ENCODE assay signal across 10 cellular contexts in the genomic region with DNA sequence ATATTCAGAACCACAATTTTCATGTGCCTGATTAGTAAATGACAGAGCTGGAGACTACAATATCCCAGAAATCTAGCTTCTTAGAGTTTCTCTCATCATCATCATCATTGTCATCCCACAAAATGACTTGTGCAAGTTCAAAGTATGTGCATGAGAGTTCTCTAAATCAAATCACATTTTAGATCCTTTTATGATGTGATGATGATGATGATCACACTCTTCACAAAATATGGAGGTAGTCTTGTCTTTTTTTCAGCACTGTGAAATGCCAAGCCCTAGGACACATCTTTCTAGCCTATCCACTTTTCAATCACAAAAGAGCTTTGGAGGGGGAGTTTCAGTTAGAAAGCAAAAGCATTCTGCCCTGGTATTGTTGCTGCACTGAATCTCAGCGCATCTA. TPM values are rescaled to one million over a fixed set of nuclear protein-coding genes. Genes with fewer than 3 reads are reported as not detected.
DNase-seq lines count a peak whose midpoint lies in the region; ATAC-seq and TF ChIP-seq lines count a peak whose summit lies in the region.
"Had no signal": no experiment of that assay in that cellular context is flagged by ENCODE, and none has a peak within 500 bp of the region (broad histone marks: within the 10 kb centered on the region; RNA-seq: fewer than 3 reads in every experiment).

No MANE protein-coding gene starts in this region.

- peak overlapping the region; percentile 59 for H3K9ac ChIP-seq in MM.1S (ENCODE audit: low read length)

- no peak overlapping the region for H2AFZ ChIP-seq in MM.1S (ENCODE audit: low read length)

- H3K9me2 ChIP-seq in MM.1S (replicated peaks; ENCODE audit: insufficient read depth, low read length): no peaks in the 10 kb centered on the region

- H3K36me3 ChIP-seq in CD4-positive, alpha-beta memory T cell (ENCODE audit: insufficient read depth, low read length): no peaks in the 10 kb centered on the region
- no peaks in the 10 kb centered on the region for H3K36me3 ChIP-seq in MM.1S (replicated peaks; ENCODE audit: insufficient read depth, low read length)
- no peaks in the 10 kb centered on the region for H3K36me3 ChIP-seq in adrenal gland (replicated peaks in 1 of 2)
- no peaks in the 10 kb centered on the region for H3K36me3 ChIP-seq in BE2C

- peak overlapping the region; percentile 58 for H3K27ac ChIP-seq in CD4-positive, alpha-beta memory T cell (ENCODE audit: low read depth, low read length)
- peak overlapping the region; percentile 89 for H3K27ac ChIP-seq in MM.1S (ENCODE audit: low read length)
- H3K27ac ChIP-seq in adrenal gland: peak overlapping the region in 3 of 5 donors; percentile 16 to 74 (median 55)

- H4K20me1 ChIP-seq in MM.1S (ENCODE audit: insufficient read depth, low read length): no peaks in the 10 kb centered on the region

- H3K4me3 Mint-ChIP-seq in CD4-positive, alpha-beta memory T cell: peak overlapping the region in 4 of 8 donors; percentile 86 to 95 (median 92)
- peak overlapping the region; percentile 55 for H3K4me3 Mint-ChIP-seq in nephron progenitor cell

- H3K79me2 ChIP-seq in MM.1S (ENCODE audit: low read length): peaks cover 11% of the 10 kb centered on the region

- H3K4me3 ChIP-seq in CD4-positive, alpha-beta memory T cell (ENCODE audit: low read length in 2 of 2): no peak overlapping the region
- H3K4me3 ChIP-seq in MM.1S (ENCODE audit: low read length): peak overlapping the region; percentile 55; the same call in 1 of the 2 replicates
- no peak overlapping the region for H3K4me3 ChIP-seq in adrenal gland
- H3K4me3 ChIP-seq in BE2C (ENCODE audit: low read depth, low read length): no peak overlapping the region
- H3K4me3 ChIP-seq: mucosa of descending colon had no signal

- TF ChIP-seq CTCF in MM.1S (IDR thresholded peaks at IDR 0.05; ENCODE audit: low read length) (no peak), adrenal gland (IDR thresholded peaks at IDR 0.05) (no peak), nephron progenitor cell (IDR thresholded peaks at IDR 0.05) (no peak), BE2C (IDR thresholded peaks at IDR 0.05; ENCODE audit: low read depth, low read length) (no peak)

- ATAC-seq in GM21529 (IDR thresholded peaks at IDR 0.05; ENCODE audit: unreplicated experiment) (no peak), HG03159 (IDR thresholded peaks at IDR 0.05; ENCODE audit: unreplicated experiment) (no peak)

- DNase-seq in CD4-positive, alpha-beta memory T cell: no peak
- DNase-seq in MM.1S: peak; percentile 31
- DNase-seq in adrenal gland: no peak
- no peak for DNase-seq in nephron progenitor cell
- DNase-seq in BE2C: no peak
- DNase-seq in HuH-7 (ENCODE audit: low spot score): no peak
- DNase-seq: stimulated activated CD4-positive, alpha-beta T cell treated with anti-CD3 and anti-CD28 coated beads, Interleukin-12 subunit alpha, Interleukin-12 subunit beta, amount 100 ng/mL, for 4 hours had no signal

- H3K9me3 ChIP-seq in CD4-positive, alpha-beta memory T cell (ENCODE audit: control insufficient read depth in 1 of 2, low read length in 2 of 2): no peaks in the 10 kb centered on the region
- no peaks in the 10 kb centered on the region for H3K9me3 ChIP-seq in MM.1S (replicated peaks; ENCODE audit: insufficient read depth, low read length)
- H3K9me3 ChIP-seq in adrenal gland (replicated peaks in 1 of 3): no peaks in the 10 kb centered on the region
- no peaks in the 10 kb centered on the region for H3K9me3 ChIP-seq in BE2C
- H3K9me3 ChIP-seq: mucosa of descending colon had no signal

- peak overlapping the region; percentile 83 to 98 (median 93) for H3K27ac Mint-ChIP-seq in CD4-positive, alpha-beta memory T cell
- H3K27ac Mint-ChIP-seq in nephron progenitor cell: peak overlapping the region; percentile 36

- H3K4me1 Mint-ChIP-seq in CD4-positive, alpha-beta memory T cell: peaks cover 28 to 60% (median 41%) of the 10 kb centered on the region in 4 donors
- peaks cover 87% of the 10 kb centered on the region for H3K4me1 Mint-ChIP-seq in nephron progenitor cell

- H3K4me2 ChIP-seq in MM.1S (ENCODE audit: low read depth, low read length): peak overlapping the region; percentile 72

- no peak for TF ChIP-seq POLR2A in adrenal gland (IDR thresholded peaks at IDR 0.05)

- H3F3A ChIP-seq in MM.1S (ENCODE audit: insufficient read depth, low read length): peaks cover 31% of the 10 kb centered on the region

- POLR2A ChIA-PET in CD4-positive, alpha-beta memory T cell (lab: Charles Lee; ENCODE audit: partially characterized antibody): interaction anchor here (0.8 to 4.3 kb wide), 3 partner anchors 9 to 457 kb away, joined by 4 to 53 read pairs (median 6); a partner anchor contains a TSS

- WGBS in adrenal gland, 4 donors: 0 to 100% (median 78%) methylated on average over 1 of the region's 1 CpG

- CTCF ChIA-PET in CD4-positive, alpha-beta memory T cell (lab: Charles Lee; ENCODE audit: partially characterized antibody): interaction anchor here (1.6 to 2.3 kb wide), 3 partner anchors 8 to 20 kb away, joined by 4 to 11 read pairs (median 6); a partner anchor contains a TSS

- no peaks in the 10 kb centered on the region for H3K9me3 Mint-ChIP-seq in CD4-positive, alpha-beta memory T cell
- H3K9me3 Mint-ChIP-seq in nephron progenitor cell: no peaks in the 10 kb centered on the region

- H3K27me3 Mint-ChIP-seq in CD4-positive, alpha-beta memory T cell: no peaks in the 10 kb centered on the region
- peaks cover 52% of the 10 kb centered on the region for H3K27me3 Mint-ChIP-seq in nephron progenitor cell (ENCODE audit: low read depth, poor library complexity)

- H3K27me3 ChIP-seq in CD4-positive, alpha-beta memory T cell (ENCODE audit: insufficient read depth, low read length): no peaks in the 10 kb centered on the region
- H3K27me3 ChIP-seq in MM.1S (replicated peaks; ENCODE audit: insufficient read depth, low read length) (no peaks in the 10 kb centered on the region), adrenal gland (no peaks in the 10 kb centered on the region), BE2C (no peaks in the 10 kb centered on the region)

- intact Hi-C loops in CD4-positive, alpha-beta memory T cell (cut with micrococcal nuclease): loop anchor here (1.0 to 10.0 kb wide), 4 partner anchors 9 to 637 kb away; no protein-coding TSS in a partner anchor
- intact Hi-C loops in adrenal gland (cut with DNase I): loop anchor here in 1 of 2 donors (10.0 kb wide), 1 partner anchor 113 kb away; no protein-coding TSS in a partner anchor

- H3K36me3 Mint-ChIP-seq in CD4-positive, alpha-beta memory T cell: peaks cover 0 to 4% of the 10 kb centered on the region in 2 donors
- H3K36me3 Mint-ChIP-seq in nephron progenitor cell (ENCODE audit: low read depth): no peaks in the 10 kb centered on the region

- peaks cover 30% of the 10 kb centered on the region for H3K4me1 ChIP-seq in CD4-positive, alpha-beta memory T cell (ENCODE audit: insufficient read depth, low read length)
- peaks cover 47% of the 10 kb centered on the region for H3K4me1 ChIP-seq in MM.1S (ENCODE audit: low read length)
- peaks cover 0 to 44% of the 10 kb centered on the region in 2 donors for H3K4me1 ChIP-seq in adrenal gland (replicated peaks in 1 of 2)
- no peaks in the 10 kb centered on the region for H3K4me1 ChIP-seq in BE2C

RNA-seq across cellular contexts. Expression of a gene that starts 7.4 kb away (rescaled TPM):
- total RNA-seq in CD4-positive, alpha-beta memory T cell: 10 to 100 TPM; 36.6 to 39.6 TPM
- polyA plus RNA-seq in CD4-positive, alpha-beta memory T cell: 10 to 100 TPM; 32.2 to 40.1 TPM
- total RNA-seq in adrenal gland: 100 to 1,000 TPM in 1 of 8 donors, 10 to 100 TPM in 7; 39.0 to 166 (median 64.3) TPM
- polyA plus RNA-seq in adrenal gland: 10 to 100 TPM in 1 of 3 donors, 1 to 10 TPM in 2; 2.4 to 18.0 (median 5.7) TPM
- polyA plus RNA-seq in BE2C (2012; ENCODE audit: insufficient read depth, insufficient read length, low read depth): 15.7 TPM
